Comparison of ENCODE assay signal across 17 cellular contexts in genomic region chr5:115418788-115419187, GRCh38.
DNase-seq lines count a peak whose midpoint lies in the region; ATAC-seq and TF ChIP-seq lines count a peak whose summit lies in the region.
"Had no signal": no experiment of that assay in that cellular context is flagged by ENCODE, and none has a peak within 500 bp of the region (broad histone marks: within the 10 kb centered on the region; RNA-seq: fewer than 3 reads in every experiment).

No MANE protein-coding gene starts in this region.

- peaks cover 6% of the 10 kb centered on the region for H3K4me1 ChIP-seq in colonic mucosa
- peaks cover 10% of the 10 kb centered on the region; the same call in 1 of the 2 replicates for H3K4me1 ChIP-seq in Caco-2

- POLR2A ChIA-PET in Caco-2 (lab: Charles Lee): no interaction called here

- no peak for ATAC-seq in HG03342 (IDR thresholded peaks at IDR 0.05; ENCODE audit: unreplicated experiment)
- ATAC-seq: heart right ventricle had no signal

- DNase-seq in Calu3 (no peak), HT-29 (ENCODE audit: low spot score) (peak; percentile 51), NCI-H345 treated with DMSO at 0.1 percent for 48 hours (lab: John Stamatoyannopoulos, UW; ENCODE audit: unreplicated experiment) (peak; percentile 97), colonic mucosa (peak; percentile 60), dorsolateral prefrontal cortex (no peak), Caco-2 (no peak)
- no peak for DNase-seq in activated T-cell treated with anti-CD3 and anti-CD28 coated beads, Interleukin-2, amount 50 U/mL, for 1 hour
- DNase-seq: activated CD4-positive, alpha-beta T cell treated with anti-CD3 and anti-CD28 coated beads for 1 hour; activated naive CD4-positive, alpha-beta T cell treated with Interleukin-2 at 50 U/mL for 16 hours; esophagus squamous epithelium; GM23248; heart right ventricle; kidney glomerular epithelial cell; MV-4-11; sigmoid colon; SJCRH30 had no signal

- intact Hi-C loops in Calu3 (cut with micrococcal nuclease; ENCODE audit: unreplicated experiment): loop anchor here (2.0 to 5.0 kb wide), 2 partner anchors 42 to 114 kb away; no protein-coding TSS in a partner anchor
- intact Hi-C loops in colonic mucosa (cut with DNase I): loop anchor here (10.0 kb wide), 1 partner anchor 116 kb away; no protein-coding TSS in a partner anchor
- intact Hi-C loops in dorsolateral prefrontal cortex (cut with DNase I): loop anchor here in 1 of 2 donors (5.0 kb wide), 1 partner anchor 124 kb away; the partner anchor contains the start of gene FEM1C
- intact Hi-C loops in Caco-2 (cut with micrococcal nuclease; ENCODE audit: unreplicated experiment): loop anchor here (5.0 kb wide), 1 partner anchor 124 kb away; the partner anchor contains the start of gene FEM1C

- H3K27ac ChIP-seq in colonic mucosa: peak overlapping the region; percentile 49
- peak overlapping the region in 4 of 59 donors; percentile 19 to 62 (median 23) for H3K27ac ChIP-seq in dorsolateral prefrontal cortex
- H3K27ac ChIP-seq: esophagus squamous epithelium, SJCRH30 had no signal

- H3K4me3 Mint-ChIP-seq in Calu3 (ENCODE audit: low read depth, unreplicated experiment): peak overlapping the region; percentile 42
- H3K4me3 Mint-ChIP-seq in Caco-2 (ENCODE audit: unreplicated experiment): no peak overlapping the region

- H3K27me3 ChIP-seq in colonic mucosa (no peaks in the 10 kb centered on the region), dorsolateral prefrontal cortex (no peaks in the 10 kb centered on the region), Caco-2 (replicated peaks; ENCODE audit: control insufficient read depth, insufficient read depth, low read length) (no peaks in the 10 kb centered on the region)
- H3K27me3 ChIP-seq: esophagus squamous epithelium, heart right ventricle, sigmoid colon, SJCRH30 had no signal

- H3K36me3 ChIP-seq in colonic mucosa (no peaks in the 10 kb centered on the region), Caco-2 (ENCODE audit: control insufficient read depth, insufficient read depth, low read length) (no peaks in the 10 kb centered on the region)
- H3K36me3 ChIP-seq: esophagus squamous epithelium, heart right ventricle, sigmoid colon, SJCRH30 had no signal

- no peak overlapping the region for H3K9ac ChIP-seq in colonic mucosa (ENCODE audit: low read depth in 2 of 2, low read length in 2 of 2)
- H3K9ac ChIP-seq: GM23248 had no signal

- H3K9me3 Mint-ChIP-seq in Calu3 (ENCODE audit: low read depth, unreplicated experiment): peaks cover 4% of the 10 kb centered on the region
- no peaks in the 10 kb centered on the region for H3K9me3 Mint-ChIP-seq in Caco-2 (ENCODE audit: unreplicated experiment)

- no peaks in the 10 kb centered on the region for H3K27me3 Mint-ChIP-seq in Calu3 (ENCODE audit: unreplicated experiment)
- peaks cover 4% of the 10 kb centered on the region for H3K27me3 Mint-ChIP-seq in Caco-2 (ENCODE audit: insufficient read depth, unreplicated experiment)

- H3K4me3 ChIP-seq in colonic mucosa (no peak overlapping the region), dorsolateral prefrontal cortex (no peak overlapping the region), Caco-2 (ENCODE audit: low read depth, low read length) (no peak overlapping the region)
- H3K4me3 ChIP-seq: esophagus squamous epithelium, GM23248, heart right ventricle, sigmoid colon, SJCRH30 had no signal

- H3K36me3 Mint-ChIP-seq in Calu3 (ENCODE audit: insufficient read depth, unreplicated experiment) (peaks cover 24% of the 10 kb centered on the region), Caco-2 (ENCODE audit: insufficient read depth, unreplicated experiment) (no peaks in the 10 kb centered on the region)

- BruUV-seq in Calu3 (replicated peaks; lab: Mats Ljungman, UMichigan): no TSS peak
- no TSS peak for BruUV-seq in Caco-2 (replicated peaks; lab: Mats Ljungman, UMichigan)

- H3K9me3 ChIP-seq in colonic mucosa (no peaks in the 10 kb centered on the region), Caco-2 (no peaks in the 10 kb centered on the region)
- H3K9me3 ChIP-seq: esophagus squamous epithelium, heart right ventricle, sigmoid colon, SJCRH30 had no signal

- H3K27ac Mint-ChIP-seq in Calu3 (ENCODE audit: unreplicated experiment) (peak overlapping the region; percentile 89), Caco-2 (ENCODE audit: unreplicated experiment) (no peak overlapping the region)

- TF ChIP-seq CTCF in Calu3 (IDR thresholded peaks at IDR 0.05; ENCODE audit: unreplicated experiment): no peak
- no peak for TF ChIP-seq CTCF in colonic mucosa (IDR thresholded peaks at IDR 0.05)
- TF ChIP-seq CTCF in dorsolateral prefrontal cortex (IDR thresholded peaks at IDR 0.05 in 54 of 56, conservative IDR thresholded peaks at IDR 0.05 in 2 of 56; ENCODE audit: low read depth in 1 of 56, partially characterized antibody in 56 of 56): no peak
- no peak for TF ChIP-seq CTCF in Caco-2 (IDR thresholded peaks at IDR 0.05; ENCODE audit: insufficient read depth in 1 of 2, low read depth in 1 of 2, low read length in 1 of 2, severe bottlenecking in 1 of 2, unreplicated experiment in 1 of 2)

- H3K4me1 Mint-ChIP-seq in Calu3 (ENCODE audit: low read depth, unreplicated experiment) (peaks cover 89% of the 10 kb centered on the region), Caco-2 (ENCODE audit: low read depth, unreplicated experiment) (peaks cover 12% of the 10 kb centered on the region)

- CTCF ChIA-PET in Calu3 (lab: Charles Lee) (no interaction called here), Caco-2 (lab: Charles Lee) (no interaction called here)

Comparison
In these comparisons a context has a peak if more than half of its experiments do, and no peak if none do; other contexts are left out.
1. DNase-seq: peak in HT-29 (single experiment), NCI-H345 treated with DMSO at 0.1 percent for 48 hours (single experiment) and colonic mucosa (single experiment); none in Calu3 (single experiment), activated T-cell treated with anti-CD3 and anti-CD28 coated beads, Interleukin-2, amount 50 U/mL, for 1 hour (single experiment), dorsolateral prefrontal cortex (0 of 10) and Caco-2 (0 of 2).